ENCODE assay signal across 10 cellular contexts in the genomic region with DNA sequence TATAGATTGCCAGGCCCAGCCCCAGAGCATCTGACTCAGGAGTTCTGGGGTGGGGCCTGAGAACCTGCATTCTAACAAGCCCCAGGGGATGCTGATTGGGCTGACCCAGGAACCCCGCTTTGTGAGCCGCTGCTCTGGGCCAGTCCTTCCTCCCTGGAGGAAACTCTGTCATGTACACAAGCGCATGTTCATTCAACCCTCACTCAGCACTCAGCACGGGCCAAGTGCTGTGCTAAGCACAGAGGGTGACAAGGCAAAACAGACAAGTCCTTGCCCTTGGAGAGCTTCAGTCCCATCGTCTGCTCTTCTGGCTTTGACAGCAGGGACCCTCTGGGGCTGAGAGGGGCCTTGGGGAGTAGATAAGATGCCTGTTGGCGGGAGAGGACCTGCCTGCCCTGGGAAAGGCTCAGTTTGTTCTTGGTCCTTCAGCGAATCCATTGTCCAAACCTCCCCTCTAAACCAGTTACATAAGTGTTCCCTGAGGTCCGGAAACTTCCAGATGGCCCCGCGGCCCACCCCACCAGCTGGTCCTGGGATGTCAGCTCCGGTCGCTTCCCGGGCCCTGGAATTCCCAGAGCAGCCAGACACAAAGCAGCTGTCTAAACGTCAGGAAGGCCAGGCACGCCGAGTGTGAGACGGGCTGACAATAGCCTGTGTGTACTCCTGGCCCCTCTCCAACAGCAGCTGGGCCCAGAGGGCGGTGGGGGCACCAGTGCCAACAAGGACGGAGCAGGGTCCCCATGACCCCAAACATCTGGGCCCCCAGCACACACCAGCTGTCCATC.
DNase-seq lines count a peak whose midpoint lies in the region; ATAC-seq, FAIRE-seq and TF ChIP-seq lines count a peak whose summit lies in the region.
"Had no signal": no experiment of that assay in that cellular context is flagged by ENCODE, and none has a peak within 500 bp of the region (broad histone marks: within the 10 kb centered on the region; RNA-seq: fewer than 3 reads in every experiment).

No MANE protein-coding gene starts in this region.

- peak overlapping the region in 1 of 2 experiments; percentile 30; a peak in 2 of 4 replicates for H3K27ac ChIP-seq in SK-N-SH (ENCODE audit: low read depth in 2 of 2, low read length in 1 of 2)
- H3K27ac ChIP-seq in pancreas, result no peak overlapping the region
- H3K27ac ChIP-seq: foreskin keratinocyte, SJSA1 had no signal

- TF ChIP-seq EP300 in SK-N-SH (IDR thresholded peaks at IDR 0.05; ENCODE audit: borderline replicate concordance in 1 of 2, low read depth in 1 of 2, low read length in 1 of 2), result peak in 1 of 2 experiments; percentile 85; a peak in 2 of 4 replicates

- no peak overlapping the region for H3K9ac ChIP-seq in SK-N-SH

- no peaks in the 10 kb centered on the region for H3F3A ChIP-seq in SK-N-SH (replicated peaks; ENCODE audit: insufficient read depth)

- H3K79me2 ChIP-seq in SK-N-SH (ENCODE audit: insufficient read depth), result no peaks in the 10 kb centered on the region

- TF ChIP-seq CTCF in SK-N-SH (IDR thresholded peaks at IDR 0.05), result no peak
- TF ChIP-seq CTCF in pancreas (IDR thresholded peaks at IDR 0.05), result no peak

- H3K27me3 ChIP-seq in SK-N-SH (ENCODE audit: insufficient read depth) (no peaks in the 10 kb centered on the region), pancreas (no peaks in the 10 kb centered on the region)
- H3K27me3 ChIP-seq: SJSA1 had no signal

- DNase-seq in COR-L47 (lab: John Stamatoyannopoulos, UW) (peak; percentile 68), SK-N-SH (peak; percentile 88), left cardiac atrium (peak; percentile 74), pancreas (peak in 2 of 6 donors; percentile 18 to 70), NCI-H526 (lab: John Stamatoyannopoulos, UW) (no peak)
- no peak for DNase-seq in activated T-cell treated with anti-CD3 and anti-CD28 coated beads, Interleukin-2, amount 50 U/mL, for 48 hours
- no peak for DNase-seq in stimulated activated CD4-positive, alpha-beta T cell treated with anti-CD3 and anti-CD28 coated beads, Interleukin-2, amount 100 ng/mL, for 48 hours
- DNase-seq: foreskin keratinocyte had no signal

- POLR2A ChIA-PET in SK-N-SH (lab: Yijun Ruan, JAX), result no interaction called here

- no peaks in the 10 kb centered on the region for H3K9me3 ChIP-seq in SK-N-SH
- H3K9me3 ChIP-seq in pancreas, result no peaks in the 10 kb centered on the region
- H3K9me3 ChIP-seq: SJSA1 had no signal

- H2AFZ ChIP-seq in SK-N-SH (ENCODE audit: low read depth), result no peak overlapping the region

- WGBS in SK-N-SH (ENCODE audit: low lambda C conversion rate), result 38% methylated on average over 10 of the region's 19 CpGs
- WGBS in pancreas, 2 donors, result 32 to 44% methylated on average over 19 of the region's 19 CpGs

- ATAC-seq in left cardiac atrium (peak; percentile 78 to 83), pancreas (peak; percentile 17 to 39 (median 30)), HG03159 (IDR thresholded peaks at IDR 0.05; ENCODE audit: unreplicated experiment) (no peak)
- ATAC-seq: foreskin keratinocyte had no signal

- no peak overlapping the region for H3K4me2 ChIP-seq in SK-N-SH

- H3K9me2 ChIP-seq in SK-N-SH, result no peaks in the 10 kb centered on the region

- no peaks in the 10 kb centered on the region for H3K36me3 ChIP-seq in SK-N-SH (replicated peaks in 1 of 2; ENCODE audit: control insufficient read depth in 1 of 2, insufficient read depth in 2 of 2, low read length in 1 of 2)
- no peaks in the 10 kb centered on the region for H3K36me3 ChIP-seq in pancreas
- H3K36me3 ChIP-seq: SJSA1 had no signal

- no peak for FAIRE-seq in pancreas (lab: Jason Lieb, UNC)

- CTCF ChIA-PET in SK-N-SH (lab: Yijun Ruan, JAX), result interaction anchor here (0.9 to 2.4 kb wide), 5 partner anchors 30 to 196 kb away, joined by 3 to 10 read pairs (median 3); no protein-coding TSS in a partner anchor

- no peak overlapping the region for H3K4me3 ChIP-seq in SK-N-SH (ENCODE audit: low read depth in 2 of 2, low read length in 1 of 2)
- no peak overlapping the region for H3K4me3 ChIP-seq in pancreas
- H3K4me3 ChIP-seq: SJSA1 had no signal

- no peak for TF ChIP-seq RAD21 in SK-N-SH (IDR thresholded peaks at IDR 0.05; ENCODE audit: low read length)

- H4K20me1 ChIP-seq in SK-N-SH (ENCODE audit: insufficient read depth), result no peaks in the 10 kb centered on the region

- H3K4me1 ChIP-seq in SK-N-SH (ENCODE audit: control insufficient read depth in 1 of 2, insufficient read depth in 2 of 2, low read depth in 1 of 2, low read length in 1 of 2) (peaks cover 0 to 20% of the 10 kb centered on the region in 2 experiments; a peak in 1 of 4 replicates), pancreas (no peaks in the 10 kb centered on the region)
- H3K4me1 ChIP-seq: foreskin keratinocyte had no signal

- intact Hi-C loops in left cardiac atrium (cut with DNase I), result no loop called here
- intact Hi-C loops in pancreas (cut with DNase I), result no loop called here

TF ChIP-seq in SK-N-SH, 30 proteins besides CTCF, POLR2A, EP300 and RAD21:
- TF ChIP-seq, protein P1, sequence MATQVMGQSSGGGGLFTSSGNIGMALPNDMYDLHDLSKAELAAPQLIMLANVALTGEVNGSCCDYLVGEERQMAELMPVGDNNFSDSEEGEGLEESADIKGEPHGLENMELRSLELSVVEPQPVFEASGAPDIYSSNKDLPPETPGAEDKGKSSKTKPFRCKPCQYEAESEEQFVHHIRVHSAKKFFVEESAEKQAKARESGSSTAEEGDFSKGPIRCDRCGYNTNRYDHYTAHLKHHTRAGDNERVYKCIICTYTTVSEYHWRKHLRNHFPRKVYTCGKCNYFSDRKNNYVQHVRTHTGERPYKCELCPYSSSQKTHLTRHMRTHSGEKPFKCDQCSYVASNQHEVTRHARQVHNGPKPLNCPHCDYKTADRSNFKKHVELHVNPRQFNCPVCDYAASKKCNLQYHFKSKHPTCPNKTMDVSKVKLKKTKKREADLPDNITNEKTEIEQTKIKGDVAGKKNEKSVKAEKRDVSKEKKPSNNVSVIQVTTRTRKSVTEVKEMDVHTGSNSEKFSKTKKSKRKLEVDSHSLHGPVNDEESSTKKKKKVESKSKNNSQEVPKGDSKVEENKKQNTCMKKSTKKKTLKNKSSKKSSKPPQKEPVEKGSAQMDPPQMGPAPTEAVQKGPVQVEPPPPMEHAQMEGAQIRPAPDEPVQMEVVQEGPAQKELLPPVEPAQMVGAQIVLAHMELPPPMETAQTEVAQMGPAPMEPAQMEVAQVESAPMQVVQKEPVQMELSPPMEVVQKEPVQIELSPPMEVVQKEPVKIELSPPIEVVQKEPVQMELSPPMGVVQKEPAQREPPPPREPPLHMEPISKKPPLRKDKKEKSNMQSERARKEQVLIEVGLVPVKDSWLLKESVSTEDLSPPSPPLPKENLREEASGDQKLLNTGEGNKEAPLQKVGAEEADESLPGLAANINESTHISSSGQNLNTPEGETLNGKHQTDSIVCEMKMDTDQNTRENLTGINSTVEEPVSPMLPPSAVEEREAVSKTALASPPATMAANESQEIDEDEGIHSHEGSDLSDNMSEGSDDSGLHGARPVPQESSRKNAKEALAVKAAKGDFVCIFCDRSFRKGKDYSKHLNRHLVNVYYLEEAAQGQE (IDR thresholded peaks at IDR 0.05; ENCODE audit: low read depth, low read length), result no peak
- TF ChIP-seq MXI1 (IDR thresholded peaks at IDR 0.05; ENCODE audit: low read depth, low read length) (peak; percentile 76; the same call in 1 of the 2 replicates), TCF12 (IDR thresholded peaks at IDR 0.05) (peak; percentile 62), FOXJ3 (CRISPR knock-in tag; IDR thresholded peaks at IDR 0.05) (0 out of 2 replicates have a peak, but pooled peaks have one; percentile 32), RCOR1 (IDR thresholded peaks at IDR 0.05; ENCODE audit: low read length) (peak; percentile 78; the same call in 1 of the 2 replicates), NRF1 (IDR thresholded peaks at IDR 0.05; ENCODE audit: low read depth, low read length) (no peak), NFIC (IDR thresholded peaks at IDR 0.05; ENCODE audit: borderline replicate concordance) (peak; percentile 17; the same call in 1 of the 2 replicates), GATA2 (CRISPR knock-in tag; IDR thresholded peaks at IDR 0.05) (peak; percentile 47)
- TF ChIP-seq, protein P2, sequence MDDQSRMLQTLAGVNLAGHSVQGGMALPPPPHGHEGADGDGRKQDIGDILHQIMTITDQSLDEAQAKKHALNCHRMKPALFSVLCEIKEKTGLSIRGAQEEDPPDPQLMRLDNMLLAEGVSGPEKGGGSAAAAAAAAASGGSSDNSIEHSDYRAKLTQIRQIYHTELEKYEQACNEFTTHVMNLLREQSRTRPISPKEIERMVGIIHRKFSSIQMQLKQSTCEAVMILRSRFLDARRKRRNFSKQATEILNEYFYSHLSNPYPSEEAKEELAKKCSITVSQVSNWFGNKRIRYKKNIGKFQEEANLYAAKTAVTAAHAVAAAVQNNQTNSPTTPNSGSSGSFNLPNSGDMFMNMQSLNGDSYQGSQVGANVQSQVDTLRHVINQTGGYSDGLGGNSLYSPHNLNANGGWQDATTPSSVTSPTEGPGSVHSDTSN (IDR thresholded peaks at IDR 0.05), result 0 out of 2 replicates have a peak, but pooled peaks have one; percentile 21

Comparison
In these comparisons a context has a peak if more than half of its experiments do, and no peak if none do; other contexts are left out.
1. DNase-seq: peak in COR-L47 (single experiment), SK-N-SH (single experiment) and left cardiac atrium (single experiment); none in activated T-cell treated with anti-CD3 and anti-CD28 coated beads, Interleukin-2, amount 50 U/mL, for 48 hours (0 of 2), NCI-H526 (0 of 2) and stimulated activated CD4-positive, alpha-beta T cell treated with anti-CD3 and anti-CD28 coated beads, Interleukin-2, amount 100 ng/mL, for 48 hours (0 of 2).